Comparison of ENCODE assay signal across 9 cellular contexts in the genomic region with DNA sequence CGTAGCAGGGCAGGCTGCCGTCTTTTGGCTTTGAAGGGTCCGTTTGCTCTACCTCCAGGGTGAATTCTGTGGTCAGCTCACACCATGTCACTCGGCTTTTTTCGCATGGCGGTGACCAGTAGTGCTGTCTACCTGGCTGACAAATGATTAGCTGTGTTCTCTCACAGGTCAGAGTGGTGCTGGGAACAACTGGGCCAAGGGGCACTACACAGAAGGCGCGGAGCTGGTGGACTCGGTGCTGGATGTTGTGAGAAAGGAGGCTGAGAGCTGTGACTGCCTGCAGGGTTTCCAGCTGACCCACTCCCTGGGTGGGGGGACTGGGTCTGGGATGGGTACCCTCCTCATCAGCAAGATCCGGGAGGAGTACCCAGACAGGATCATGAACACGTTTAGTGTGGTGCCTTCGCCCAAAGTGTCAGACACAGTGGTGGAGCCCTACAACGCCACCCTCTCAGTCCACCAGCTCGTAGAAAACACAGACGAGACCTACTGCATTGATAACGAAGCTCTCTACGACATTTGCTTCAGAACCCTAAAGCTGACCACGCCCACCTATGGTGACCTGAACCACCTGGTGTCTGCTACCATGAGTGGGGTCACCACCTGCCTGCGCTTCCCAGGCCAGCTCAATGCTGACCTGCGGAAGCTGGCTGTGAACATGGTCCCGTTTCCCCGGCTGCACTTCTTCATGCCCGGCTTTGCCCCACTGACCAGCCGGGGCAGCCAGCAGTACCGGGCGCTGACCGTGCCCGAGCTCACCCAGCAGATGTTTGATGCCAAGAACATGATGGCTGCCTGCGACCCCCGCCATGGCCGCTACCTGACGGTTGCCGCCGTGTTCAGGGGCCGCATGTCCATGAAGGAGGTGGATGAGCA. TPM values are rescaled to one million over a fixed set of nuclear protein-coding genes. Genes with fewer than 3 reads are reported as not detected.
A peak's percentile ranks its signal among the peaks of the same experiment; 100 is the strongest.
DNase-seq lines count a peak whose midpoint lies in the region; ATAC-seq, FAIRE-seq and TF ChIP-seq lines count a peak whose summit lies in the region.
"Had no signal": no experiment of that assay in that cellular context is flagged by ENCODE, and none has a peak within 500 bp of the region (broad histone marks: within the 10 kb centered on the region; RNA-seq: fewer than 3 reads in every experiment).

No MANE protein-coding gene starts in this region.

- H3K27ac ChIP-seq in CD4-positive, CD25-positive, alpha-beta regulatory T cell (ENCODE audit: insufficient read depth, low read length, poor library complexity, severe bottlenecking), result peak overlapping the region; percentile 72
- H3K27ac ChIP-seq in OCI-LY3 (ENCODE audit: low read length) (no peak overlapping the region), neutrophil (peak overlapping the region; percentile 96)

- H3K36me3 ChIP-seq in CD4-positive, CD25-positive, alpha-beta regulatory T cell (ENCODE audit: control insufficient read depth, insufficient read depth, low read length), result peaks cover 5% of the 10 kb centered on the region
- H3K36me3 ChIP-seq in OCI-LY3 (replicated peaks; ENCODE audit: low read depth, low read length) (peaks cover 20% of the 10 kb centered on the region), neutrophil (peaks cover 23% of the 10 kb centered on the region)

- peaks cover 39% of the 10 kb centered on the region for H3K4me1 ChIP-seq in CD4-positive, CD25-positive, alpha-beta regulatory T cell (ENCODE audit: control insufficient read depth, insufficient read depth, low read length, poor library complexity, severe bottlenecking)
- H3K4me1 ChIP-seq in OCI-LY3 (ENCODE audit: low read length) (peaks cover 15% of the 10 kb centered on the region), neutrophil (ENCODE audit: control insufficient read depth in 1 of 2, insufficient read depth in 1 of 2, low read depth in 1 of 2, low read length in 1 of 2) (peaks cover 51 to 54% of the 10 kb centered on the region in 2 experiments)

- H3K9me3 ChIP-seq in CD4-positive, CD25-positive, alpha-beta regulatory T cell (ENCODE audit: control insufficient read depth in 2 of 2, low read length in 2 of 2), result no peaks in the 10 kb centered on the region
- no peaks in the 10 kb centered on the region for H3K9me3 ChIP-seq in OCI-LY3 (ENCODE audit: insufficient read depth, low read length)
- no peaks in the 10 kb centered on the region for H3K9me3 ChIP-seq in neutrophil

- peak overlapping the region; percentile 62 for H3K4me3 ChIP-seq in CD4-positive, CD25-positive, alpha-beta regulatory T cell (ENCODE audit: low read depth, low read length)
- H3K4me3 ChIP-seq in OCI-LY3 (ENCODE audit: low read length) (peak overlapping the region; percentile 97), neutrophil (ENCODE audit: low read depth in 1 of 2, low read length in 1 of 2) (peak overlapping the region; percentile 71 to 79)

- H3K4me2 ChIP-seq in OCI-LY3 (ENCODE audit: low read length), result peak overlapping the region; percentile 95

- FAIRE-seq in D721Med (lab: Jason Lieb, UNC), result no peak

- H4K20me1 ChIP-seq in OCI-LY3 (ENCODE audit: insufficient read depth, low read length), result peaks cover 26% of the 10 kb centered on the region

- peaks cover 8% of the 10 kb centered on the region for H3K36me3 Mint-ChIP-seq in CD4-positive, CD25-positive, alpha-beta regulatory T cell
- H3K36me3 Mint-ChIP-seq in endothelial cell (ENCODE audit: low read depth, unreplicated experiment), result peaks cover 11% of the 10 kb centered on the region

- H3K79me2 ChIP-seq in OCI-LY3 (ENCODE audit: low read length), result peaks cover 43% of the 10 kb centered on the region

- H3K27me3 ChIP-seq in CD4-positive, CD25-positive, alpha-beta regulatory T cell (ENCODE audit: control insufficient read depth, insufficient read depth, low read length), result no peaks in the 10 kb centered on the region
- H3K27me3 ChIP-seq in OCI-LY3 (ENCODE audit: low read depth, low read length), result no peaks in the 10 kb centered on the region
- no peaks in the 10 kb centered on the region for H3K27me3 ChIP-seq in neutrophil

- peak overlapping the region; percentile 86 to 89 (median 88) for H3K4me3 Mint-ChIP-seq in CD4-positive, CD25-positive, alpha-beta regulatory T cell
- peak overlapping the region; percentile 92 for H3K4me3 Mint-ChIP-seq in endothelial cell (ENCODE audit: unreplicated experiment)

- peak overlapping the region; percentile 91 for H3K9ac ChIP-seq in OCI-LY3 (ENCODE audit: low read length)

- H3K9me3 Mint-ChIP-seq in CD4-positive, CD25-positive, alpha-beta regulatory T cell, result no peaks in the 10 kb centered on the region
- H3K9me3 Mint-ChIP-seq in endothelial cell (ENCODE audit: unreplicated experiment), result no peaks in the 10 kb centered on the region

- no peak for ATAC-seq in CD4-positive, CD25-positive, alpha-beta regulatory T cell (ENCODE audit: low read depth in 2 of 2)

- peak overlapping the region; percentile 79 to 83 (median 80) for H3K27ac Mint-ChIP-seq in CD4-positive, CD25-positive, alpha-beta regulatory T cell
- peak overlapping the region; percentile 13 for H3K27ac Mint-ChIP-seq in endothelial cell (ENCODE audit: unreplicated experiment)

- H3K4me1 Mint-ChIP-seq in CD4-positive, CD25-positive, alpha-beta regulatory T cell, result peaks cover 0 to 35% (median 15%) of the 10 kb centered on the region in 4 donors
- H3K4me1 Mint-ChIP-seq in endothelial cell (ENCODE audit: unreplicated experiment), result peaks cover 27% of the 10 kb centered on the region

- peak in 1 of 3 donors; percentile 10 for DNase-seq in CD4-positive, CD25-positive, alpha-beta regulatory T cell
- DNase-seq in endothelial cell (ENCODE audit: low spot score), result no peak
- DNase-seq in H4 (ENCODE audit: low spot score), result no peak
- no peak for DNase-seq in D721Med (ENCODE audit: insufficient read length, low spot score)
- no peak for DNase-seq in NCI-H146 treated with DMSO at 0.1 percent for 48 hours (lab: John Stamatoyannopoulos, UW; ENCODE audit: unreplicated experiment)
- no peak for DNase-seq in D341Med (ENCODE audit: low spot score)

- TF ChIP-seq CTCF in OCI-LY3 (IDR thresholded peaks at IDR 0.05; ENCODE audit: low read depth, low read length), result no peak
- no peak for TF ChIP-seq CTCF in endothelial cell (IDR thresholded peaks at IDR 0.05; ENCODE audit: unreplicated experiment)
- no peak for TF ChIP-seq CTCF in neutrophil (IDR thresholded peaks at IDR 0.05)
- no peak for TF ChIP-seq CTCF in D721Med (IDR thresholded peaks at IDR 0.05; ENCODE audit: insufficient read depth, missing control alignments)

- peaks cover 6% of the 10 kb centered on the region for H3K27me3 Mint-ChIP-seq in CD4-positive, CD25-positive, alpha-beta regulatory T cell
- peaks cover 18% of the 10 kb centered on the region for H3K27me3 Mint-ChIP-seq in endothelial cell (ENCODE audit: unreplicated experiment)

- no peak overlapping the region for H2AFZ ChIP-seq in OCI-LY3 (ENCODE audit: low read depth, low read length)

RNA-seq across cellular contexts. Expression of gene TUBB4B, which starts 1.5 kb away (rescaled TPM):
- total RNA-seq in CD4-positive, CD25-positive, alpha-beta regulatory T cell, result 100 TPM
- 10 to 100 TPM; 56.7 to 87.4 (median 71.8) TPM for polyA plus RNA-seq in CD4-positive, CD25-positive, alpha-beta regulatory T cell
- 134 TPM for total RNA-seq in endothelial cell (ENCODE audit: unreplicated experiment)
- total RNA-seq in H4 (2014; rRNA removed; shearing (Covaris generic)), result 164 and 180 TPM in 2 replicates

RNA-seq across cellular contexts. Expression of gene STPG3, which starts 8.5 kb away (rescaled TPM):
- not detected for total RNA-seq in CD4-positive, CD25-positive, alpha-beta regulatory T cell
- not detected for polyA plus RNA-seq in CD4-positive, CD25-positive, alpha-beta regulatory T cell
- not detected for total RNA-seq in endothelial cell (ENCODE audit: unreplicated experiment)
- total RNA-seq in H4 (2014; rRNA removed; shearing (Covaris generic)), result not detected in 2 replicates
- total RNA-seq: SK-MEL-5 had no signal

RNA-seq across cellular contexts. Expression of gene SLC34A3, which starts 11.9 kb away (rescaled TPM):
- not detected for total RNA-seq in CD4-positive, CD25-positive, alpha-beta regulatory T cell
- polyA plus RNA-seq in CD4-positive, CD25-positive, alpha-beta regulatory T cell, result not detected
- not detected for total RNA-seq in endothelial cell (ENCODE audit: unreplicated experiment)
- total RNA-seq in H4 (2014; rRNA removed; shearing (Covaris generic)), result not detected in 2 replicates
- total RNA-seq: SK-MEL-5 had no signal

RNA-seq across cellular contexts. Expression of gene NELFB, which starts 12.6 kb away (rescaled TPM):
- 46.4 TPM for total RNA-seq in CD4-positive, CD25-positive, alpha-beta regulatory T cell
- polyA plus RNA-seq in CD4-positive, CD25-positive, alpha-beta regulatory T cell, result 10 to 100 TPM; 22.3 to 27.1 (median 23.7) TPM
- 65.6 TPM for total RNA-seq in endothelial cell (ENCODE audit: unreplicated experiment)
- 29.5 and 33.0 TPM in 2 replicates for total RNA-seq in H4 (2014; rRNA removed; shearing (Covaris generic))

RNA-seq across cellular contexts. Expression of gene RNF224, which starts 15.3 kb away (rescaled TPM):
- not detected for total RNA-seq in CD4-positive, CD25-positive, alpha-beta regulatory T cell
- polyA plus RNA-seq in CD4-positive, CD25-positive, alpha-beta regulatory T cell, result not detected
- not detected for total RNA-seq in endothelial cell (ENCODE audit: unreplicated experiment)
- total RNA-seq in H4 (2014; rRNA removed; shearing (Covaris generic)), result not detected in 2 replicates
- total RNA-seq: SK-MEL-5 had no signal
